Comparison of ENCODE assay signal across 2 cellular contexts in the genomic region with DNA sequence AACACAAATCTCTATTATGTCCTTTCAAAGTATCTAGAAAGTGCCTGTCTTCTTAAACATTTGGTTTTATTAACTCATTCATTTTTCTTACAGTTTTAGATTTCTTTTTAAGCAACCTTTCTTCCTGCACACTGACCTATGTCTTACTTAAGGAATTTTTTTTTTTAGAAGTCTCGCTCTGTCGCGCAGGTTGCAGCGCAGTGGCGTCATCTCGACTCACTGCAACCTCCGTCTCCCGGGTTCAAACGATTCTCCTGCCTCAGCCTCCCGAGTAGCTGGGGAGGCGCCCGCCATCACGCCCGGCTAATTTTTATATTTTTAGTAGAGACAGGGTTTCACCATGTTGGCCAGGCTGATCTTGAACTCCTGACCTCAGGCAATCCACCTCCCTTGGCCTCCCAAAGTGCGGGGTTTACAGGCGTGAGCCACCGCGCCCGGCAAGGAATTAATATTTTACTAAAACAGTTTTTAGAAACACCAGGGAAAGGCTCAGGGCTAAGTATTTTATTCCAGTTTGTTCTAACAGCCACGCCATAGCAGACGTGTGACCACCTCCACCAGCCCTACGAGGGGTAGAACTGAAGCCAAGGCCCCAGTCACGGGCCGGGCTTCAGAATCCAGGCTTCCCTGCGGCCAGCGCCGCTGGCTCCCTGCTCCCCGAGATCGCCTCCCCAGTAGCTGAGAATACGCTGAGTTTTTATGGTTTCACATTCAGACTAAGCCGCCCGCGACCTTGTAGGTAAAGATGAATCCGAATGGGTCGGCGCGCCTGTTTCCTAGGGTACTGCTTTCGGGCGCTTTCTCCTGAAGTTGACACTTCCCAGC.
TF ChIP-seq lines count a peak whose summit lies in the region.

No MANE protein-coding gene starts in this region.

TF ChIP-seq in SK-N-SH, 30 proteins besides CTCF, POLR2A, EP300 and RAD21:
- TF ChIP-seq RFX5 (IDR thresholded peaks at IDR 0.05; ENCODE audit: low read length), result no peak
- TF ChIP-seq GABPA (IDR thresholded peaks at IDR 0.05; ENCODE audit: low read depth), result no peak
- TF ChIP-seq FOSL2 (IDR thresholded peaks at IDR 0.05; ENCODE audit: borderline replicate concordance, low read depth), result no peak
- no peak for TF ChIP-seq FOXJ3 (CRISPR knock-in tag; IDR thresholded peaks at IDR 0.05)
- no peak for TF ChIP-seq RXRA (IDR thresholded peaks at IDR 0.05; ENCODE audit: borderline replicate concordance, low read depth)
- no peak; the same call in 1 of the 2 replicates for TF ChIP-seq TAF1 (IDR thresholded peaks at IDR 0.05; ENCODE audit: borderline replicate concordance, low read depth, low read length)
- TF ChIP-seq NFIC (IDR thresholded peaks at IDR 0.05; ENCODE audit: borderline replicate concordance), result no peak
- no peak; the same call in 1 of the 2 replicates for TF ChIP-seq SMC3 (IDR thresholded peaks at IDR 0.05; ENCODE audit: low read depth, low read length)
- TF ChIP-seq EZH2phosphoT487 (IDR thresholded peaks at IDR 0.05; ENCODE audit: borderline replicate concordance, low read depth), result no peak
- TF ChIP-seq RCOR1 (IDR thresholded peaks at IDR 0.05; ENCODE audit: low read length), result no peak
- TF ChIP-seq YY1 (IDR thresholded peaks at IDR 0.05; ENCODE audit: low read depth), result no peak
- TF ChIP-seq, protein P1, sequence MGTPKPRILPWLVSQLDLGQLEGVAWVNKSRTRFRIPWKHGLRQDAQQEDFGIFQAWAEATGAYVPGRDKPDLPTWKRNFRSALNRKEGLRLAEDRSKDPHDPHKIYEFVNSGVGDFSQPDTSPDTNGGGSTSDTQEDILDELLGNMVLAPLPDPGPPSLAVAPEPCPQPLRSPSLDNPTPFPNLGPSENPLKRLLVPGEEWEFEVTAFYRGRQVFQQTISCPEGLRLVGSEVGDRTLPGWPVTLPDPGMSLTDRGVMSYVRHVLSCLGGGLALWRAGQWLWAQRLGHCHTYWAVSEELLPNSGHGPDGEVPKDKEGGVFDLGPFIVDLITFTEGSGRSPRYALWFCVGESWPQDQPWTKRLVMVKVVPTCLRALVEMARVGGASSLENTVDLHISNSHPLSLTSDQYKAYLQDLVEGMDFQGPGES (IDR thresholded peaks at IDR 0.05; ENCODE audit: low read depth, low read length), result no peak
- TF ChIP-seq MXI1 (IDR thresholded peaks at IDR 0.05; ENCODE audit: low read depth, low read length), result no peak
- no peak for TF ChIP-seq TCF12 (IDR thresholded peaks at IDR 0.05)
- no peak for TF ChIP-seq SIN3A (IDR thresholded peaks at IDR 0.05; ENCODE audit: borderline replicate concordance, low read depth, low read length)
- no peak for TF ChIP-seq FOXM1 (IDR thresholded peaks at IDR 0.05; ENCODE audit: low read depth)
- no peak for TF ChIP-seq TEAD4 (IDR thresholded peaks at IDR 0.05; ENCODE audit: borderline replicate concordance, insufficient read depth)
- TF ChIP-seq, protein P2, sequence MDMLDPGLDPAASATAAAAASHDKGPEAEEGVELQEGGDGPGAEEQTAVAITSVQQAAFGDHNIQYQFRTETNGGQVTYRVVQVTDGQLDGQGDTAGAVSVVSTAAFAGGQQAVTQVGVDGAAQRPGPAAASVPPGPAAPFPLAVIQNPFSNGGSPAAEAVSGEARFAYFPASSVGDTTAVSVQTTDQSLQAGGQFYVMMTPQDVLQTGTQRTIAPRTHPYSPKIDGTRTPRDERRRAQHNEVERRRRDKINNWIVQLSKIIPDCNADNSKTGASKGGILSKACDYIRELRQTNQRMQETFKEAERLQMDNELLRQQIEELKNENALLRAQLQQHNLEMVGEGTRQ (IDR thresholded peaks at IDR 0.05; ENCODE audit: borderline replicate concordance, low read depth, low read length), result no peak

TF ChIP-seq in K562, 482 proteins besides CTCF, POLR2A, EP300 and RAD21 (continues in another document):
- TF ChIP-seq HDAC8 (tag; IDR thresholded peaks at IDR 0.05), result no peak
- 0 out of 2 replicates have a peak, but pooled peaks have one; percentile 16 for TF ChIP-seq SMARCC2 (IDR thresholded peaks at IDR 0.05; ENCODE audit: low read depth)
- TF ChIP-seq MLLT1 (IDR thresholded peaks at IDR 0.05), result peak; percentile 34 to 70; a peak in 3 of 4 replicates
- no peak for TF ChIP-seq ZFP1 (CRISPR knock-in tag; IDR thresholded peaks at IDR 0.05)
- TF ChIP-seq PURB (CRISPR knock-in tag; IDR thresholded peaks at IDR 0.05; ENCODE audit: low read depth), result no peak
- TF ChIP-seq HSF4 (CRISPR knock-in tag; IDR thresholded peaks at IDR 0.05; ENCODE audit: borderline replicate concordance), result no peak
- TF ChIP-seq XRCC5 (IDR thresholded peaks at IDR 0.05; ENCODE audit: low read depth, low read length), result no peak; the same call in 1 of the 2 replicates
- TF ChIP-seq TFAP4 (CRISPR knock-in tag; IDR thresholded peaks at IDR 0.05; ENCODE audit: borderline replicate concordance), result no peak
- no peak for TF ChIP-seq SMAD1 (IDR thresholded peaks at IDR 0.05; ENCODE audit: low read depth, low read length, partially characterized antibody)
- no peak for TF ChIP-seq CREB1 (IDR thresholded peaks at IDR 0.05)
- TF ChIP-seq CREB1 (CRISPR knock-in tag; IDR thresholded peaks at IDR 0.05), result no peak
- TF ChIP-seq CAMTA2 (CRISPR knock-in tag; conservative IDR thresholded peaks at IDR 0.05), result no peak
- 0 out of 4 replicates have a peak, but pooled peaks of 1 of the 2 experiments have one; percentile 9 for TF ChIP-seq NONO (IDR thresholded peaks at IDR 0.05; ENCODE audit: low read depth in 2 of 2, low read length in 1 of 2)
- TF ChIP-seq, protein P3, sequence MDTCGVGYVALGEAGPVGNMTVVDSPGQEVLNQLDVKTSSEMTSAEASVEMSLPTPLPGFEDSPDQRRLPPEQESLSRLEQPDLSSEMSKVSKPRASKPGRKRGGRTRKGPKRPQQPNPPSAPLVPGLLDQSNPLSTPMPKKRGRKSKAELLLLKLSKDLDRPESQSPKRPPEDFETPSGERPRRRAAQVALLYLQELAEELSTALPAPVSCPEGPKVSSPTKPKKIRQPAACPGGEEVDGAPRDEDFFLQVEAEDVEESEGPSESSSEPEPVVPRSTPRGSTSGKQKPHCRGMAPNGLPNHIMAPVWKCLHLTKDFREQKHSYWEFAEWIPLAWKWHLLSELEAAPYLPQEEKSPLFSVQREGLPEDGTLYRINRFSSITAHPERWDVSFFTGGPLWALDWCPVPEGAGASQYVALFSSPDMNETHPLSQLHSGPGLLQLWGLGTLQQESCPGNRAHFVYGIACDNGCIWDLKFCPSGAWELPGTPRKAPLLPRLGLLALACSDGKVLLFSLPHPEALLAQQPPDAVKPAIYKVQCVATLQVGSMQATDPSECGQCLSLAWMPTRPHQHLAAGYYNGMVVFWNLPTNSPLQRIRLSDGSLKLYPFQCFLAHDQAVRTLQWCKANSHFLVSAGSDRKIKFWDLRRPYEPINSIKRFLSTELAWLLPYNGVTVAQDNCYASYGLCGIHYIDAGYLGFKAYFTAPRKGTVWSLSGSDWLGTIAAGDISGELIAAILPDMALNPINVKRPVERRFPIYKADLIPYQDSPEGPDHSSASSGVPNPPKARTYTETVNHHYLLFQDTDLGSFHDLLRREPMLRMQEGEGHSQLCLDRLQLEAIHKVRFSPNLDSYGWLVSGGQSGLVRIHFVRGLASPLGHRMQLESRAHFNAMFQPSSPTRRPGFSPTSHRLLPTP (IDR thresholded peaks at IDR 0.05; ENCODE audit: borderline replicate concordance, extremely low read depth, insufficient read length), result no peak
- TF ChIP-seq, protein P4, sequence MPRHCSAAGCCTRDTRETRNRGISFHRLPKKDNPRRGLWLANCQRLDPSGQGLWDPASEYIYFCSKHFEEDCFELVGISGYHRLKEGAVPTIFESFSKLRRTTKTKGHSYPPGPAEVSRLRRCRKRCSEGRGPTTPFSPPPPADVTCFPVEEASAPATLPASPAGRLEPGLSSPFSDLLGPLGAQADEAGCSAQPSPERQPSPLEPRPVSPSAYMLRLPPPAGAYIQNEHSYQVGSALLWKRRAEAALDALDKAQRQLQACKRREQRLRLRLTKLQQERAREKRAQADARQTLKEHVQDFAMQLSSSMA (CRISPR knock-in tag; IDR thresholded peaks at IDR 0.05), result no peak
- no peak for TF ChIP-seq MXI1 (IDR thresholded peaks at IDR 0.05; ENCODE audit: low read depth, low read length)
- TF ChIP-seq ZNF174 (CRISPR knock-in tag; IDR thresholded peaks at IDR 0.05), result no peak
- TF ChIP-seq, protein P5, sequence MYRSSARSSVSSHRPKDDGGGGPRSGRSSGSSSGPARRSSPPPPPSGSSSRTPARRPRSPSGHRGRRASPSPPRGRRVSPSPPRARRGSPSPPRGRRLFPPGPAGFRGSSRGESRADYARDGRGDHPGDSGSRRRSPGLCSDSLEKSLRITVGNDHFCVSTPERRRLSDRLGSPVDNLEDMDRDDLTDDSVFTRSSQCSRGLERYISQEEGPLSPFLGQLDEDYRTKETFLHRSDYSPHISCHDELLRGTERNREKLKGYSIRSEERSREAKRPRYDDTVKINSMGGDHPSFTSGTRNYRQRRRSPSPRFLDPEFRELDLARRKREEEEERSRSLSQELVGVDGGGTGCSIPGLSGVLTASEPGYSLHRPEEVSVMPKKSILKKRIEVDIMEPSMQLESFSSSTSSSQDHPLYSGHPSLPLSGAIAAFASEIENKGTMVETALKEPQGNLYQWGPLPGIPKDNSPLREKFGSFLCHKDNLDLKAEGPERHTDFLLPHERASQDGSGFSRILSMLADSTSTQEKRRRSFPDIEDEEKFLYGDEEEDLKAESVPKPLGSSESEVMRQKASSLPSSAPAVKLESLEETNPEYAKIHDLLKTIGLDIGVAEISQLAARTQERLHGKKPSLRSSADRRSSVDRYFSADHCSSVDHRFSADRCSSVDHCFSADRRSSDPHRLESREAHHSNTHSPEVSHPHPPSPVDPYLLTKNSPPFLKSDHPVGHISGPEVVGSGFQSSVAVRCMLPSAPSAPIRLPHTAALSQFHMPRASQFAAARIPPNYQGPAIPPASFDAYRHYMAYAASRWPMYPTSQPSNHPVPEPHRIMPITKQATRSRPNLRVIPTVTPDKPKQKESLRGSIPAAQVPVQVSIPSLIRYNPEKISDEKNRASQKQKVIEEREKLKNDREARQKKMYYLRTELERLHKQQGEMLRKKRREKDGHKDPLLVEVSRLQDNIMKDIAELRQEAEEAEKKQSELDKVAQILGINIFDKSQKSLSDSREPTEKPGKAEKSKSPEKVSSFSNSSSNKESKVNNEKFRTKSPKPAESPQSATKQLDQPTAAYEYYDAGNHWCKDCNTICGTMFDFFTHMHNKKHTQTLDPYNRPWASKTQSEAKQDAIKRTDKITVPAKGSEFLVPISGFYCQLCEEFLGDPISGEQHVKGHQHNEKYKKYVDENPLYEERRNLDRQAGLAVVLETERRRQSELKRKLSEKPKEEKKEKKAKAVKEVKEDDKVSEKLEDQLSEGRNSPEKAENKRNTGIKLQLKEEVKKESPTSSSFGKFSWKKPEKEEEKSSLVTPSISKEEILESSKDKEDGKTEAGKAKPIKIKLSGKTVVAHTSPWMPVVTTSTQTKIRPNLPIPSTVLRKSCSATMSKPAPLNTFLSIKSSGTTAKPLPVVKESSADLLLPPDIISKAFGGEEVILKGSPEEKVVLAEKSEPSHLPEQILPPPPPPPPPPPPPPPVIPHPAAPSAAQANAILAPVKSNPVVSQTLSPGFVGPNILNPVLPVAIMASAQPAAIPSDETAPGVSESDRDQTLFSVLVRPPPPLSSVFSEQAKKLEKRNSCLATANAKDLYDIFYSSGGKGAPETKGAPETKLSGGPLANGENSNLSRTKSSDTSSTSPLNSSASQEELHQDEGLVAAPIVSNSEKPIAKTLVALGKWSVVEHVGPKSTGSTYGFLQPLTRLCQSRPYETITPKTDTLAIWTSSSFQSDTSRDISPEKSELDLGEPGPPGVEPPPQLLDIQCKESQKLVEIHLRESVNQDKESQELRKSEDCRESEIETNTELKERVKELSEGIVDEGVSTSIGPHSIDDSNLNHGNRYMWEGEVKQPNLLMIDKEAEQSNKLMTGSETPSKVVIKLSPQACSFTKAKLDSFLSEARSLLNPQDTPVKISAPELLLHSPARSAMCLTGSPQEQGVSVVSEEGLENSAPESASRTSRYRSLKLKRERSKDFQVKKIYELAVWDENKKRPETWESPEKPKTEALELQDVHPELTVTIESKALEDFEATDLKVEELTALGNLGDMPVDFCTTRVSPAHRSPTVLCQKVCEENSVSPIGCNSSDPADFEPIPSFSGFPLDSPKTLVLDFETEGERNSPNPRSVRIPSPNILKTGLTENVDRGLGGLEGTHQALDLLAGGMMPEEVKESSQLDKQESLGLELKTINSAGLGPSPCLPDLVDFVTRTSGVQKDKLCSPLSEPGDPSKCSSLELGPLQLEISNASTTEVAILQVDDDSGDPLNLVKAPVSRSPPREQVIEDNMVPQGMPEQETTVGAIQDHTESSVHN (IDR thresholded peaks at IDR 0.05; ENCODE audit: borderline replicate concordance in 1 of 2, low read depth in 1 of 2), result 0 out of 4 replicates have a peak, but pooled peaks of 1 of the 2 experiments have one; percentile 8
- TF ChIP-seq HNRNPLL (IDR thresholded peaks at IDR 0.05; ENCODE audit: low read depth, low read length, poor library complexity, severe bottlenecking), result no peak
- TF ChIP-seq ZSCAN32 (CRISPR knock-in tag; IDR thresholded peaks at IDR 0.05), result peak; percentile 60; the same call in 1 of the 2 replicates
- no peak for TF ChIP-seq PHB2 (IDR thresholded peaks at IDR 0.05; ENCODE audit: low read depth)
- TF ChIP-seq KLF1 (tag; IDR thresholded peaks at IDR 0.05), result no peak
- TF ChIP-seq ATF7 (IDR thresholded peaks at IDR 0.05), result peak; percentile 87
- TF ChIP-seq RUNX1 (IDR thresholded peaks at IDR 0.05; ENCODE audit: low read depth), result no peak
- peak; percentile 20; the same call in 1 of the 2 replicates for TF ChIP-seq ZKSCAN8 (CRISPR knock-in tag; IDR thresholded peaks at IDR 0.05)
- TF ChIP-seq PML (IDR thresholded peaks at IDR 0.05; ENCODE audit: low read length), result no peak
- peak; percentile 5; the same call in 1 of the 2 replicates for TF ChIP-seq ZBTB26 (CRISPR knock-in tag; IDR thresholded peaks at IDR 0.05)
- no peak for TF ChIP-seq ZNF77 (CRISPR knock-in tag; IDR thresholded peaks at IDR 0.05)
- peak in 1 of 2 experiments; percentile 19; a peak in 1 of 4 replicates for TF ChIP-seq SRF (CRISPR knock-in tag; IDR thresholded peaks at IDR 0.05)
- TF ChIP-seq CXXC5 (CRISPR knock-in tag; IDR thresholded peaks at IDR 0.05), result peak; percentile 46
